Comparison of ENCODE assay signal across 28 cellular contexts in genomic region chr14:37668646-37669045, GRCh38.
A peak's percentile ranks its signal among the peaks of the same experiment; 100 is the strongest.
DNase-seq lines count a peak whose midpoint lies in the region; ATAC-seq, FAIRE-seq and TF ChIP-seq lines count a peak whose summit lies in the region.
"Had no signal": no experiment of that assay in that cellular context is flagged by ENCODE, and none has a peak within 500 bp of the region (broad histone marks: within the 10 kb centered on the region; RNA-seq: fewer than 3 reads in every experiment).

No MANE protein-coding gene starts in this region.

- H3F3A ChIP-seq in GM23338 (replicated peaks; ENCODE audit: low read depth), result no peaks in the 10 kb centered on the region

- FAIRE-seq in H54 (lab: Jason Lieb, UNC), result no peak
- FAIRE-seq: small intestine had no signal

- intact Hi-C loops in left colon (cut with DNase I, micrococcal nuclease), result no loop called here

- H3K27me3 Mint-ChIP-seq in GM23338 (ENCODE audit: insufficient read depth, low read depth, poor library complexity), result no peaks in the 10 kb centered on the region
- H3K27me3 Mint-ChIP-seq: activated B cell treated with CpG ODN at 0.5 μM for 24 hours; activated naive CD4-positive, alpha-beta T cell treated with anti-CD3 and anti-CD28 coated beads, Interleukin-2, amount 50 U/mL, for 24 hours; activated T-helper 17 cell treated with anti-CD3 and anti-CD28 coated beads, Interleukin-2, amount 50 U/mL, for 72 hours; effector memory CD8-positive, alpha-beta T cell had no signal

- no peaks in the 10 kb centered on the region for H3K27me3 ChIP-seq in GM23338 (ENCODE audit: insufficient read depth)
- H3K27me3 ChIP-seq: esophagus muscularis mucosa, neutrophil, upper lobe of left lung had no signal

- no peak overlapping the region for H3K27ac Mint-ChIP-seq in GM23338
- H3K27ac Mint-ChIP-seq: activated B cell treated with CpG ODN at 0.5 μM for 24 hours; activated naive CD4-positive, alpha-beta T cell treated with anti-CD3 and anti-CD28 coated beads, Interleukin-2, amount 50 U/mL, for 24 hours; activated T-helper 17 cell treated with anti-CD3 and anti-CD28 coated beads, Interleukin-2, amount 50 U/mL, for 72 hours; effector memory CD8-positive, alpha-beta T cell had no signal

- H3K9me3 Mint-ChIP-seq in GM23338, result no peaks in the 10 kb centered on the region; the same call in 2 of the 3 replicates
- H3K9me3 Mint-ChIP-seq: activated naive CD4-positive, alpha-beta T cell treated with anti-CD3 and anti-CD28 coated beads, Interleukin-2, amount 50 U/mL, for 24 hours had no signal

- H3K27ac ChIP-seq in GM23338 (ENCODE audit: low read depth), result no peak overlapping the region
- H3K27ac ChIP-seq: A549, C4-2B, esophagus muscularis mucosa, neutrophil, upper lobe of left lung had no signal

- no peaks in the 10 kb centered on the region for H4K20me1 ChIP-seq in GM23338 (replicated peaks; ENCODE audit: insufficient read depth)

- 0 out of 2 replicates have a peak, but pooled peaks cover 4% of the 10 kb centered on the region for H3K9me2 ChIP-seq in GM23338 (ENCODE audit: insufficient read depth)

- no peak overlapping the region for H3K4me3 Mint-ChIP-seq in GM23338
- H3K4me3 Mint-ChIP-seq: activated B cell treated with CpG ODN at 0.5 μM for 24 hours; activated naive CD4-positive, alpha-beta T cell treated with anti-CD3 and anti-CD28 coated beads, Interleukin-2, amount 50 U/mL, for 24 hours; activated T-helper 17 cell treated with anti-CD3 and anti-CD28 coated beads, Interleukin-2, amount 50 U/mL, for 72 hours; effector memory CD8-positive, alpha-beta T cell had no signal

- H3K4me2 ChIP-seq in GM23338, result no peak overlapping the region
- H3K4me2 ChIP-seq: A549 had no signal

- 0 out of 2 replicates have a peak overlapping the region, but pooled peaks have one; percentile 38 for H2AFZ ChIP-seq in GM23338

- H3K4me1 Mint-ChIP-seq in GM23338, result no peaks in the 10 kb centered on the region
- H3K4me1 Mint-ChIP-seq: activated B cell treated with CpG ODN at 0.5 μM for 24 hours; activated naive CD4-positive, alpha-beta T cell treated with anti-CD3 and anti-CD28 coated beads, Interleukin-2, amount 50 U/mL, for 24 hours; activated T-helper 17 cell treated with anti-CD3 and anti-CD28 coated beads, Interleukin-2, amount 50 U/mL, for 72 hours had no signal

- H3K36me3 ChIP-seq in GM23338 (ENCODE audit: insufficient read depth), result no peaks in the 10 kb centered on the region
- H3K36me3 ChIP-seq: esophagus muscularis mucosa, neutrophil, upper lobe of left lung had no signal

- peak; percentile 4 for DNase-seq in A172 (ENCODE audit: low spot score)
- DNase-seq in GM23338 (ENCODE audit: low spot score), result no peak
- peak; percentile 73 for DNase-seq in amniotic epithelial cell (ENCODE audit: low read depth)
- peak; percentile 0 for DNase-seq in fibroblast of the aortic adventitia (ENCODE audit: low read depth)
- no peak for DNase-seq in left colon
- no peak for DNase-seq in middle frontal gyrus (ENCODE audit: extremely low spot score, low spot score)
- DNase-seq in H54 (ENCODE audit: insufficient read length, low spot score), result no peak
- DNase-seq: activated B cell treated with CpG ODN at 0.5 μM for 24 hours; activated CD4-positive, alpha-beta T cell treated with anti-CD3 and anti-CD28 coated beads, Interleukin-2, amount 50 U/mL, for 48 hours; activated CD8-positive, alpha-beta memory T cell treated with anti-CD3 and anti-CD28 coated beads, Interleukin-2, amount 50 U/mL, for 4 hours; effector memory CD8-positive, alpha-beta T cell; KBM-7; NCI-H1436 treated with DMSO at 0.1 percent for 48 hours; NCI-H2107; NCI-H446; small intestine; stimulated activated CD4-positive, alpha-beta T cell treated with anti-CD3 and anti-CD28 coated beads, Interleukin-2, amount 100 ng/mL, for 24 hours; T1000; upper lobe of left lung had no signal

- H3K36me3 Mint-ChIP-seq in GM23338 (ENCODE audit: low read depth), result no peaks in the 10 kb centered on the region
- H3K36me3 Mint-ChIP-seq: activated naive CD4-positive, alpha-beta T cell treated with anti-CD3 and anti-CD28 coated beads, Interleukin-2, amount 50 U/mL, for 24 hours had no signal

- no peaks in the 10 kb centered on the region for H3K79me2 ChIP-seq in GM23338 (replicated peaks; ENCODE audit: insufficient read depth)

- TF ChIP-seq POLR2A in H54 (IDR thresholded peaks at IDR 0.05; ENCODE audit: low read depth, low read length), result no peak

- TF ChIP-seq CTCF in GM23338 (conservative IDR thresholded peaks at IDR 0.05; ENCODE audit: low read depth in 2 of 2), result no peak
- no peak for TF ChIP-seq CTCF in fibroblast of the aortic adventitia (IDR thresholded peaks at IDR 0.05; ENCODE audit: insufficient read depth, low read length)

- no peaks in the 10 kb centered on the region for H3K4me1 ChIP-seq in GM23338 (ENCODE audit: insufficient read depth)
- H3K4me1 ChIP-seq: esophagus muscularis mucosa, upper lobe of left lung had no signal

- no peak overlapping the region for H3K4me3 ChIP-seq in GM23338
- H3K4me3 ChIP-seq in fibroblast of the aortic adventitia (ENCODE audit: low read depth, low read length), result no peak overlapping the region
- H3K4me3 ChIP-seq: A549, esophagus muscularis mucosa, lung, upper lobe of left lung had no signal

- no peak for ATAC-seq in GM23338
- ATAC-seq in GM18861 (IDR thresholded peaks at IDR 0.05; ENCODE audit: unreplicated experiment), result no peak
- no peak for ATAC-seq in left colon
- ATAC-seq: activated T-helper 17 cell treated with anti-CD3 and anti-CD28 coated beads, Interleukin-2, amount 50 U/mL, for 72 hours; effector memory CD8-positive, alpha-beta T cell; Right ventricle myocardium inferior had no signal

TF ChIP-seq in GM23338, 12 proteins besides CTCF, POLR2A, EP300 and RAD21 (continues in another document):
- TF ChIP-seq EZH2 (IDR thresholded peaks at IDR 0.05; ENCODE audit: low read depth, unreplicated experiment) (no peak), CREB1 (CRISPR knock-in tag; IDR thresholded peaks at IDR 0.05; ENCODE audit: low read depth) (no peak), ZNF462 (CRISPR knock-in tag; IDR thresholded peaks at IDR 0.05) (no peak), JUNB (IDR thresholded peaks at IDR 0.05; ENCODE audit: unreplicated experiment) (no peak), STAT1 (IDR thresholded peaks at IDR 0.05; ENCODE audit: unreplicated experiment) (no peak), ZNF331 (CRISPR knock-in tag; IDR thresholded peaks at IDR 0.05; ENCODE audit: low read depth) (no peak), NANOG (IDR thresholded peaks at IDR 0.05; ENCODE audit: borderline replicate concordance) (no peak), ZNF114 (CRISPR knock-in tag; IDR thresholded peaks at IDR 0.05) (no peak)

Comparison
In these comparisons a context has a peak if more than half of its experiments do, and no peak if none do; other contexts are left out.
1. DNase-seq: peak in A172 (single experiment), amniotic epithelial cell (single experiment) and fibroblast of the aortic adventitia (single experiment); none in GM23338 (single experiment), left colon (0 of 2), middle frontal gyrus (single experiment) and H54 (single experiment).